ENCODE assay signal across 9 cellular contexts in genomic region chr4:186104895-186105720, GRCh38. TPM values are rescaled to one million over a fixed set of nuclear protein-coding genes. Genes with fewer than 3 reads are reported as not detected.
DNase-seq lines count a peak whose midpoint lies in the region; ATAC-seq and TF ChIP-seq lines count a peak whose summit lies in the region.
"Had no signal": no experiment of that assay in that cellular context is flagged by ENCODE, and none has a peak within 500 bp of the region (broad histone marks: within the 10 kb centered on the region; RNA-seq: fewer than 3 reads in every experiment).

No MANE protein-coding gene starts in this region.

- no peak overlapping the region for H2AFZ ChIP-seq in osteoblast (ENCODE audit: low read length)

- H3K4me1 Mint-ChIP-seq in T-helper 2 cell treated with Interferon-gamma antibody and Interleukin-4, amounts not matched to agents 5 μg/mL and 100 μg/mL, for 36 hours (ENCODE audit: low read depth): peaks cover 3% of the 10 kb centered on the region
- H3K4me1 Mint-ChIP-seq in T-helper 17 cell: peaks cover 9% of the 10 kb centered on the region

- H3K79me2 ChIP-seq in osteoblast (ENCODE audit: insufficient read depth, low read length): no peaks in the 10 kb centered on the region

- DNase-seq in T-helper 2 cell treated with Interferon-gamma antibody and Interleukin-4, amounts not matched to agents 5 μg/mL and 100 μg/mL, for 36 hours (ENCODE audit: low spot score): no peak
- DNase-seq in T-helper 2 cell: no peak
- no peak for DNase-seq in T-helper 17 cell
- DNase-seq in osteoblast (ENCODE audit: insufficient read length, low spot score, missing footprints): peak; percentile 92
- no peak for DNase-seq in pons (ENCODE audit: low spot score)
- no peak for DNase-seq in NCI-H1930 (lab: John Stamatoyannopoulos, UW)

- TF ChIP-seq EP300 in gastroesophageal sphincter (IDR thresholded peaks at IDR 0.05): no peak

- no peaks in the 10 kb centered on the region for H3K27me3 ChIP-seq in gastroesophageal sphincter
- peaks cover 35% of the 10 kb centered on the region for H3K27me3 ChIP-seq in osteoblast (ENCODE audit: insufficient read depth, low read length)

- H3K9me3 Mint-ChIP-seq in T-helper 2 cell treated with Interferon-gamma antibody and Interleukin-4, amounts not matched to agents 5 μg/mL and 100 μg/mL, for 36 hours: no peaks in the 10 kb centered on the region

- H3K27ac ChIP-seq in gastroesophageal sphincter (peak overlapping the region in 3 of 4 donors; percentile 71 to 85 (median 76)), osteoblast (ENCODE audit: low read depth, low read length) (no peak overlapping the region)
- H3K27ac ChIP-seq: C4-2B had no signal

- ATAC-seq in HG02759 (IDR thresholded peaks at IDR 0.05; ENCODE audit: unreplicated experiment) (peak; percentile 46), T-helper 17 cell (peak; percentile 47), gastroesophageal sphincter (peak; percentile 64)

- peak overlapping the region; percentile 67 for H3K4me3 Mint-ChIP-seq in T-helper 2 cell treated with Interferon-gamma antibody and Interleukin-4, amounts not matched to agents 5 μg/mL and 100 μg/mL, for 36 hours
- H3K4me3 Mint-ChIP-seq in T-helper 17 cell: peak overlapping the region; percentile 91

- H3K36me3 ChIP-seq in gastroesophageal sphincter (no peaks in the 10 kb centered on the region), osteoblast (ENCODE audit: insufficient read depth, low read length) (no peaks in the 10 kb centered on the region)

- no peak for TF ChIP-seq POLR2A in gastroesophageal sphincter (IDR thresholded peaks at IDR 0.05)

- peak overlapping the region; percentile 59 for H3K4me2 ChIP-seq in osteoblast (ENCODE audit: insufficient read depth, low read length)

- H3K4me3 ChIP-seq in gastroesophageal sphincter (peak overlapping the region; percentile 76 to 78), osteoblast (ENCODE audit: insufficient read depth, low read length) (peak overlapping the region; percentile 56)

- peaks cover 53% of the 10 kb centered on the region for H3K27me3 Mint-ChIP-seq in T-helper 2 cell treated with Interferon-gamma antibody and Interleukin-4, amounts not matched to agents 5 μg/mL and 100 μg/mL, for 36 hours (ENCODE audit: low read depth)
- H3K27me3 Mint-ChIP-seq in T-helper 17 cell: peaks cover 53% of the 10 kb centered on the region

- H3K27ac Mint-ChIP-seq in T-helper 2 cell treated with Interferon-gamma antibody and Interleukin-4, amounts not matched to agents 5 μg/mL and 100 μg/mL, for 36 hours: no peak overlapping the region
- no peak overlapping the region for H3K27ac Mint-ChIP-seq in T-helper 17 cell

- peak in 1 of 4 experiments; percentile 19 for TF ChIP-seq CTCF in gastroesophageal sphincter (IDR thresholded peaks at IDR 0.05)
- TF ChIP-seq CTCF in osteoblast (IDR thresholded peaks at IDR 0.05; ENCODE audit: extremely low read depth, low read depth, low read length): no peak

- H3K36me3 Mint-ChIP-seq in T-helper 2 cell treated with Interferon-gamma antibody and Interleukin-4, amounts not matched to agents 5 μg/mL and 100 μg/mL, for 36 hours (ENCODE audit: low read depth): no peaks in the 10 kb centered on the region
- H3K36me3 Mint-ChIP-seq in T-helper 17 cell (ENCODE audit: low read depth): peaks cover 6% of the 10 kb centered on the region

- H3K4me1 ChIP-seq in gastroesophageal sphincter (peaks cover 0 to 30% (median 7%) of the 10 kb centered on the region in 3 donors), osteoblast (ENCODE audit: insufficient read depth, low read length) (no peaks in the 10 kb centered on the region)

- H3K9me3 ChIP-seq in T-helper 17 cell (ENCODE audit: control insufficient read depth, low read length, poor library complexity, severe bottlenecking): no peaks in the 10 kb centered on the region
- H3K9me3 ChIP-seq in gastroesophageal sphincter: no peaks in the 10 kb centered on the region
- no peaks in the 10 kb centered on the region for H3K9me3 ChIP-seq in osteoblast (ENCODE audit: low read depth, low read length)

- WGBS in gastroesophageal sphincter (ENCODE audit: low coverage in 1 of 2), 2 donors: 11% methylated on average over 5 of the region's 91 CpGs; no CpG with 5 or more reads in 1 of the 2 donors

- no peaks in the 10 kb centered on the region for H4K20me1 ChIP-seq in osteoblast (ENCODE audit: insufficient read depth, low read length)

RNA-seq across cellular contexts. Expression of gene FAM149A, which starts 0.6 kb away (rescaled TPM):
- total RNA-seq in T-helper 17 cell: 1 to 10 TPM in 1 of 2 donors, not detected in 1; 1.4 TPM
- total RNA-seq in gastroesophageal sphincter: 10 to 100 TPM; 24.9 to 39.8 (median 32.7) TPM
- total RNA-seq in osteoblast: 3.3 and 12.7 TPM in 2 replicates

RNA-seq across cellular contexts. Expression of gene TLR3, which starts 36.2 kb away (rescaled TPM):
- total RNA-seq in T-helper 17 cell: 1 to 10 TPM in 1 of 2 donors, under 1 TPM in 1; 0.55 to 1.5 TPM
- total RNA-seq in gastroesophageal sphincter: 1 to 10 TPM; 4.3 to 8.4 (median 6.8) TPM
- 8.0 and 8.8 TPM in 2 replicates for total RNA-seq in osteoblast
